In genomic region chr20:46002008-46002407, GRCh38 we compare ENCODE assay signal across 27 cellular contexts. TPM values are rescaled to one million over a fixed set of nuclear protein-coding genes. Genes with fewer than 3 reads are reported as not detected.
"Had no signal": no experiment of that assay in that cellular context is flagged by ENCODE, and none has a peak within 500 bp of the region (broad histone marks: within the 10 kb centered on the region; RNA-seq: fewer than 3 reads in every experiment).

No MANE protein-coding gene starts in this region.

- H3K4me2 ChIP-seq: neural progenitor cell had no signal

- H3K4me3 ChIP-seq: coronary artery, dorsolateral prefrontal cortex, gastroesophageal sphincter, lung, neural progenitor cell, pancreas, suprapubic skin, thyroid gland, upper lobe of left lung, uterus had no signal

- H3K36me3 ChIP-seq: gastroesophageal sphincter, neural progenitor cell, pancreas, suprapubic skin, thyroid gland, upper lobe of left lung, uterus had no signal

- H3K27ac ChIP-seq: coronary artery, dorsolateral prefrontal cortex, gastroesophageal sphincter, neural progenitor cell, pancreas, suprapubic skin, thyroid gland, uterus had no signal

- H2AFZ ChIP-seq: neural progenitor cell had no signal

- H3K9ac ChIP-seq: neural progenitor cell had no signal

- H3K27ac Mint-ChIP-seq: neural progenitor cell; progenitor cell of endocrine pancreas; stimulated activated effector memory CD8-positive, alpha-beta T cell treated with anti-CD3 and anti-CD28 coated beads, Interleukin-12 subunit alpha, Interleukin-12 subunit beta, amount 100 ng/mL, for 72 hours had no signal

- H3K4me3 Mint-ChIP-seq: natural killer cell treated with Interleukin-12 subunit alpha and Interleukin-12 subunit beta and Interleukin-15 and Interleukin-18, amount 100 ng/mL, for 72 hours; neural progenitor cell; stimulated activated effector memory CD8-positive, alpha-beta T cell treated with anti-CD3 and anti-CD28 coated beads, Interleukin-12 subunit alpha, Interleukin-12 subunit beta, amount 100 ng/mL, for 72 hours had no signal

- H3K36me3 Mint-ChIP-seq: natural killer cell treated with Interleukin-12 subunit alpha and Interleukin-12 subunit beta and Interleukin-15 and Interleukin-18, amount 100 ng/mL, for 72 hours; neural progenitor cell; stimulated activated effector memory CD8-positive, alpha-beta T cell treated with anti-CD3 and anti-CD28 coated beads, Interleukin-12 subunit alpha, Interleukin-12 subunit beta, amount 100 ng/mL, for 72 hours had no signal

- DNase-seq: dorsolateral prefrontal cortex; effector CD8-positive, alpha-beta T cell; glutamatergic neuron; left colon; left ventricle myocardium superior; mesenchymal stem cell; midbrain; occipital lobe; pancreas; right cardiac atrium; stimulated activated CD4-positive, alpha-beta T cell treated with anti-CD3 and anti-CD28 coated beads, Interleukin-4, amount 100 ng/mL, for 1 hour; stimulated activated CD8-positive, alpha-beta memory T cell treated with anti-CD3 and anti-CD28 coated beads, Interleukin-4, amount 100 ng/mL, for 48 hours; stimulated activated naive CD8-positive, alpha-beta T cell treated with anti-CD3 and anti-CD28 coated beads, Interleukin-15, Interleukin-2, amounts not matched to agents 100 U/mL and 50 U/mL, for 24 hours; thyroid gland; upper lobe of left lung; uterus had no signal

- ATAC-seq: esophagus mucosa; gastroesophageal sphincter; left colon; left ventricle myocardium superior; natural killer cell treated with Interleukin-12 subunit alpha and Interleukin-12 subunit beta and Interleukin-15 and Interleukin-18, amount 100 ng/mL, for 72 hours; pancreas; right cardiac atrium; stimulated activated effector memory CD8-positive, alpha-beta T cell treated with anti-CD3 and anti-CD28 coated beads, Interleukin-12 subunit alpha, Interleukin-12 subunit beta, amount 100 ng/mL, for 72 hours; stimulated activated naive CD8-positive, alpha-beta T cell treated with anti-CD3 and anti-CD28 coated beads, Interleukin-15, Interleukin-2, amounts not matched to agents 100 U/mL and 50 U/mL, for 24 hours had no signal

- H3K27me3 ChIP-seq: neural progenitor cell, pancreas, thyroid gland, upper lobe of left lung had no signal

- H3K9me3 Mint-ChIP-seq: natural killer cell treated with Interleukin-12 subunit alpha and Interleukin-12 subunit beta and Interleukin-15 and Interleukin-18, amount 100 ng/mL, for 72 hours; neural progenitor cell; stimulated activated effector memory CD8-positive, alpha-beta T cell treated with anti-CD3 and anti-CD28 coated beads, Interleukin-12 subunit alpha, Interleukin-12 subunit beta, amount 100 ng/mL, for 72 hours had no signal

- H3K9me3 ChIP-seq: gastroesophageal sphincter, pancreas, suprapubic skin, thyroid gland, upper lobe of left lung, uterus had no signal

- H3K4me1 ChIP-seq: gastroesophageal sphincter, pancreas, thyroid gland, uterus had no signal

- FAIRE-seq: keratinocyte, pancreas had no signal

RNA-seq across cellular contexts. Expression of gene MMP9, which starts 6.7 kb away (rescaled TPM):
- total RNA-seq: fibroblast of lung, occipital lobe, progenitor cell of endocrine pancreas had no signal
- polyA plus RNA-seq: fibroblast of lung had no signal

RNA-seq across cellular contexts. Expression of gene SLC12A5, which starts 27.0 kb away (rescaled TPM):
- total RNA-seq: esophagus mucosa; gastroesophageal sphincter; natural killer cell treated with Interleukin-12 subunit alpha and Interleukin-12 subunit beta and Interleukin-15 and Interleukin-18, amount 100 ng/mL, for 72 hours had no signal
- polyA plus RNA-seq: keratinocyte, lung had no signal
